In genomic region chr14:50038398-50039119, GRCh38 we compare ENCODE assay signal across 8 cellular contexts.
DNase-seq lines count a peak whose midpoint lies in the region; ATAC-seq and TF ChIP-seq lines count a peak whose summit lies in the region.

No MANE protein-coding gene starts in this region.

- no peak overlapping the region for H3K27ac ChIP-seq in HL-60 (replicated peaks)

- H3K4me3 ChIP-seq in HL-60 (replicated peaks; ENCODE audit: insufficient read depth, low read length) (no peak overlapping the region), fibroblast of villous mesenchyme (ENCODE audit: low read depth, low read length) (no peak overlapping the region)

- DNase-seq in GM03348 (ENCODE audit: low spot score): peak; percentile 89
- DNase-seq in HL-60 (ENCODE audit: low read depth in 1 of 2, low spot score in 1 of 2): peak; percentile 65 to 74
- peak; percentile 83 for DNase-seq in activated CD4-positive, alpha-beta T cell treated with anti-CD3 and anti-CD28 coated beads for 48 hours
- peak; percentile 77 for DNase-seq in fibroblast of villous mesenchyme (ENCODE audit: low read depth)
- DNase-seq in stimulated activated CD4-positive, alpha-beta T cell treated with anti-CD3 and anti-CD28 coated beads, Interleukin-1b, Interleukin-23, amount 100 ng/mL, for 24 hours (ENCODE audit: low read depth in 4 of 4, low spot score in 1 of 4): peak; percentile 36 to 69 (median 51)
- no peak for DNase-seq in GF-D8 (lab: John Stamatoyannopoulos, UW)
- DNase-seq in COR-L47 (lab: John Stamatoyannopoulos, UW): no peak

- TF ChIP-seq CTCF in HL-60 (IDR thresholded peaks at IDR 0.05; ENCODE audit: insufficient read depth, low read length): no peak
- TF ChIP-seq CTCF in fibroblast of villous mesenchyme (IDR thresholded peaks at IDR 0.05; ENCODE audit: insufficient read depth, low read depth, low read length): no peak

- no peaks in the 10 kb centered on the region for H3K27me3 ChIP-seq in HL-60 (ENCODE audit: insufficient read depth, poor library complexity, severe bottlenecking)

- ATAC-seq in GM21447 (IDR thresholded peaks at IDR 0.05; ENCODE audit: unreplicated experiment): peak; percentile 78

Comparison
In these comparisons a context has a peak if more than half of its experiments do, and no peak if none do; other contexts are left out.
1. DNase-seq: peak in GM03348 (single experiment), HL-60 (2 of 2), activated CD4-positive, alpha-beta T cell treated with anti-CD3 and anti-CD28 coated beads for 48 hours (single experiment), fibroblast of villous mesenchyme (single experiment) and stimulated activated CD4-positive, alpha-beta T cell treated with anti-CD3 and anti-CD28 coated beads, Interleukin-1b, Interleukin-23, amount 100 ng/mL, for 24 hours (4 of 4); none in GF-D8 (single experiment) and COR-L47 (single experiment).